In genomic region chr17:28723836-28724499, GRCh38 we compare ENCODE assay signal across 8 cellular contexts. TPM values are rescaled to one million over a fixed set of nuclear protein-coding genes. Genes with fewer than 3 reads are reported as not detected.
DNase-seq lines count a peak whose midpoint lies in the region; ATAC-seq, FAIRE-seq and TF ChIP-seq lines count a peak whose summit lies in the region.
"Not testable (repeated sequence)": the region's sequence is repeated elsewhere in the genome, so short reads cannot be mapped to it uniquely, and the experiment has no call there.

No MANE protein-coding gene starts in this region.

- not testable (repeated sequence) for H2AFZ ChIP-seq in PC-3 (ENCODE audit: low read length); astrocyte (ENCODE audit: low read depth, low read length)

- H3K4me3 ChIP-seq in CD4-positive, alpha-beta memory T cell (ENCODE audit: low read length in 2 of 2); astrocyte (ENCODE audit: insufficient read depth, low read depth, low read length); esophagus squamous epithelium; subcutaneous abdominal adipose tissue (ENCODE audit: low read depth in 1 of 5, low read length in 5 of 5): not testable (repeated sequence)
- peak overlapping the region; percentile 40; the same call in 1 of the 2 replicates for H3K4me3 ChIP-seq in PC-3 (ENCODE audit: low read length)

- peak overlapping the region in 6 of 8 donors; percentile 12 to 95 (median 62) for H3K4me3 Mint-ChIP-seq in CD4-positive, alpha-beta memory T cell
- peak overlapping the region; percentile 85 for H3K4me3 Mint-ChIP-seq in activated CD4-positive, alpha-beta memory T cell treated with anti-CD3 and anti-CD28 coated beads for 36 hours
- H3K4me3 Mint-ChIP-seq in astrocyte (ENCODE audit: unreplicated experiment) = peak overlapping the region; percentile 99
- H3K4me3 Mint-ChIP-seq in natural killer cell = peak overlapping the region; percentile 80

- H3K36me3 Mint-ChIP-seq in CD4-positive, alpha-beta memory T cell = peaks cover 35 to 68% of the 10 kb centered on the region in 2 donors
- peaks cover 62% of the 10 kb centered on the region for H3K36me3 Mint-ChIP-seq in activated CD4-positive, alpha-beta memory T cell treated with anti-CD3 and anti-CD28 coated beads for 36 hours
- H3K36me3 Mint-ChIP-seq in astrocyte (ENCODE audit: low read depth, unreplicated experiment); natural killer cell: not testable (repeated sequence)

- H3K4me1 ChIP-seq in CD4-positive, alpha-beta memory T cell (ENCODE audit: insufficient read depth, low read length) = peaks cover 60% of the 10 kb centered on the region
- H3K4me1 ChIP-seq in PC-3 (ENCODE audit: insufficient read depth, low read length) (peaks cover 33% of the 10 kb centered on the region), astrocyte (ENCODE audit: insufficient read depth, low read length) (peaks cover 53% of the 10 kb centered on the region), esophagus squamous epithelium (peaks cover 41 to 79% (median 62%) of the 10 kb centered on the region in 3 donors), subcutaneous abdominal adipose tissue (ENCODE audit: control insufficient read depth in 5 of 5, insufficient read depth in 5 of 5, low read length in 5 of 5) (peaks cover 14 to 66% (median 60%) of the 10 kb centered on the region in 5 donors)

- H3K4me2 ChIP-seq in PC-3 (ENCODE audit: low read length) = peak overlapping the region; percentile 96
- H3K4me2 ChIP-seq in astrocyte (ENCODE audit: low read length) = peak overlapping the region; percentile 98

- not testable (repeated sequence) for BruUV-seq in PC-3 (replicated peaks; lab: Mats Ljungman, UMichigan)

- intact Hi-C loops in CD4-positive, alpha-beta memory T cell (cut with micrococcal nuclease) = loop anchor here (10.0 kb wide), 1 partner anchor 571 kb away; the partner anchor contains the start of gene NUFIP2
- intact Hi-C loops in PC-3 (cut with micrococcal nuclease) = loop anchor here (10.0 kb wide), 1 partner anchor 181 kb away; the partner anchor contains the start of gene DHRS13
- intact Hi-C loops in activated CD4-positive, alpha-beta memory T cell treated with anti-CD3 and anti-CD28 coated beads for 36 hours (cut with micrococcal nuclease); esophagus squamous epithelium (cut with DNase I); natural killer cell (cut with micrococcal nuclease): not testable (repeated sequence)

- DNase-seq in CD4-positive, alpha-beta memory T cell; PC-3; activated CD4-positive, alpha-beta memory T cell treated with anti-CD3 and anti-CD28 coated beads for 36 hours; astrocyte (ENCODE audit: low read depth); esophagus squamous epithelium (lab: John Stamatoyannopoulos, UW); natural killer cell: not testable (repeated sequence)
- peak; percentile 63 for DNase-seq in HT-29 (ENCODE audit: low spot score)

- H3K9ac ChIP-seq in PC-3 (ENCODE audit: low read length); subcutaneous abdominal adipose tissue (ENCODE audit: low read length in 5 of 5): not testable (repeated sequence)
- peak overlapping the region; percentile 80 for H3K9ac ChIP-seq in astrocyte (ENCODE audit: low read length)

- H4K20me1 ChIP-seq in PC-3 (ENCODE audit: low read length) (peaks cover 32% of the 10 kb centered on the region), astrocyte (ENCODE audit: insufficient read depth, low read length) (peaks cover 55% of the 10 kb centered on the region)

- H3K4me1 Mint-ChIP-seq in CD4-positive, alpha-beta memory T cell = peaks cover 46 to 92% (median 62%) of the 10 kb centered on the region in 4 donors
- H3K4me1 Mint-ChIP-seq in activated CD4-positive, alpha-beta memory T cell treated with anti-CD3 and anti-CD28 coated beads for 36 hours (ENCODE audit: low read depth) = peaks cover 50% of the 10 kb centered on the region
- H3K4me1 Mint-ChIP-seq in astrocyte (ENCODE audit: low read depth, unreplicated experiment) (peaks cover 34% of the 10 kb centered on the region), natural killer cell (peaks cover 56% of the 10 kb centered on the region in 2 donors)

- 25 to 60% methylated on average over 2 to 4 of the region's 4 CpGs for WGBS in esophagus squamous epithelium, 2 donors

- H3K27ac ChIP-seq in CD4-positive, alpha-beta memory T cell (ENCODE audit: low read depth, low read length) = peak overlapping the region; percentile 58
- not testable (repeated sequence) for H3K27ac ChIP-seq in PC-3 (ENCODE audit: low read length); astrocyte (ENCODE audit: low read depth, low read length)
- H3K27ac ChIP-seq in esophagus squamous epithelium (peak overlapping the region; percentile 94 to 99 (median 98)), subcutaneous abdominal adipose tissue (ENCODE audit: low read depth, low read length) (peak overlapping the region; percentile 17)

- ATAC-seq in PC-3, natural killer cell: not testable (repeated sequence)

- not testable (repeated sequence) for H3K27me3 ChIP-seq in CD4-positive, alpha-beta memory T cell (ENCODE audit: insufficient read depth, low read length); PC-3 (ENCODE audit: low read length); astrocyte (ENCODE audit: insufficient read depth, low read length); esophagus squamous epithelium; subcutaneous abdominal adipose tissue (ENCODE audit: control insufficient read depth in 5 of 5, insufficient read depth in 4 of 5, low read length in 5 of 5)

- not testable (repeated sequence) for FAIRE-seq in astrocyte (lab: Jason Lieb, UNC)

- not testable (repeated sequence) for TF ChIP-seq CTCF in PC-3 (conservative IDR thresholded peaks at IDR 0.05; ENCODE audit: low read depth, low read length); astrocyte (IDR thresholded peaks at IDR 0.05; ENCODE audit: insufficient read depth, low read depth, low read length); esophagus squamous epithelium (IDR thresholded peaks at IDR 0.05); natural killer cell (IDR thresholded peaks at IDR 0.05)

- H3K27me3 Mint-ChIP-seq in CD4-positive, alpha-beta memory T cell; activated CD4-positive, alpha-beta memory T cell treated with anti-CD3 and anti-CD28 coated beads for 36 hours; astrocyte (ENCODE audit: low read depth, unreplicated experiment); natural killer cell (ENCODE audit: low read depth in 2 of 2): not testable (repeated sequence)

- H3K27ac Mint-ChIP-seq in CD4-positive, alpha-beta memory T cell = peak overlapping the region in 6 of 7 donors; percentile 5 to 96 (median 90)
- H3K27ac Mint-ChIP-seq in activated CD4-positive, alpha-beta memory T cell treated with anti-CD3 and anti-CD28 coated beads for 36 hours = peak overlapping the region; percentile 91
- peak overlapping the region; percentile 67 for H3K27ac Mint-ChIP-seq in astrocyte (ENCODE audit: unreplicated experiment)
- peak overlapping the region in 1 of 2 donors; percentile 63 for H3K27ac Mint-ChIP-seq in natural killer cell

- peaks cover 38% of the 10 kb centered on the region for H3K79me2 ChIP-seq in PC-3 (ENCODE audit: low read length)
- peaks cover 43% of the 10 kb centered on the region for H3K79me2 ChIP-seq in astrocyte (ENCODE audit: insufficient read depth, low read length)

- peak in 1 of 4 donors; percentile 19 for TF ChIP-seq POLR2A in esophagus squamous epithelium (IDR thresholded peaks at IDR 0.05)

- not testable (repeated sequence) for H3K9me3 Mint-ChIP-seq in CD4-positive, alpha-beta memory T cell; activated CD4-positive, alpha-beta memory T cell treated with anti-CD3 and anti-CD28 coated beads for 36 hours; astrocyte (ENCODE audit: unreplicated experiment); natural killer cell

- POLR2A ChIA-PET in CD4-positive, alpha-beta memory T cell (lab: Charles Lee; ENCODE audit: partially characterized antibody) = interaction anchor here (4.2 to 11.0 kb wide), 4 partner anchors 14 to 227 kb away, joined by 32 to 528 read pairs (median 114); partner anchors contain the start of genes PHF12, PROCA1 and TRAF4
- POLR2A ChIA-PET in PC-3 (lab: Charles Lee; ENCODE audit: unreplicated experiment) = not testable (repeated sequence)
- POLR2A ChIA-PET in activated CD4-positive, alpha-beta memory T cell treated with anti-CD3 and anti-CD28 coated beads for 36 hours (lab: Charles Lee) = interaction anchor here (1.4 to 7.1 kb wide), 3 partner anchors 13 to 124 kb away, joined by 4 to 202 read pairs (median 15); partner anchors contain the start of genes PROCA1 and TRAF4

- CTCF ChIA-PET in CD4-positive, alpha-beta memory T cell (lab: Charles Lee; ENCODE audit: partially characterized antibody) = interaction anchor here (6.9 kb wide), 1 partner anchor 25 kb away, joined by 492 read pairs; the partner anchor contains the start of gene TRAF4
- CTCF ChIA-PET in PC-3 (lab: Charles Lee) = not testable (repeated sequence)
- CTCF ChIA-PET in activated CD4-positive, alpha-beta memory T cell treated with anti-CD3 and anti-CD28 coated beads for 36 hours (lab: Charles Lee) = interaction anchor here (6.0 to 9.7 kb wide), 2 partner anchors 23 to 40 kb away, joined by 92 to 632 read pairs; partner anchors contain the start of gene TRAF4

- H3K36me3 ChIP-seq in CD4-positive, alpha-beta memory T cell (ENCODE audit: insufficient read depth, low read length) = peaks cover 42% of the 10 kb centered on the region
- H3K36me3 ChIP-seq in PC-3 (ENCODE audit: low read depth, low read length) (peaks cover 43% of the 10 kb centered on the region), astrocyte (ENCODE audit: insufficient read depth, low read length) (peaks cover 36% of the 10 kb centered on the region), esophagus squamous epithelium (peaks cover 6 to 43% (median 16%) of the 10 kb centered on the region in 3 donors), subcutaneous abdominal adipose tissue (ENCODE audit: control insufficient read depth in 5 of 5, insufficient read depth in 5 of 5, low read length in 5 of 5) (peaks cover 8 to 34% (median 30%) of the 10 kb centered on the region in 5 donors)

- peaks cover 12% of the 10 kb centered on the region for H3F3A ChIP-seq in PC-3 (ENCODE audit: low read length, unreplicated experiment)

- H3K9me2 ChIP-seq in PC-3 (replicated peaks; ENCODE audit: low read length) = not testable (repeated sequence)

- H3K9me3 ChIP-seq in CD4-positive, alpha-beta memory T cell (ENCODE audit: control insufficient read depth in 1 of 2, low read length in 2 of 2); PC-3 (ENCODE audit: low read length); astrocyte (ENCODE audit: insufficient read depth, low read depth, low read length); esophagus squamous epithelium; subcutaneous abdominal adipose tissue (ENCODE audit: control insufficient read depth in 5 of 5, low read length in 5 of 5): not testable (repeated sequence)

RNA-seq across cellular contexts. Expression of gene TLCD1, which starts 2.1 kb away (rescaled TPM):
- 1 to 10 TPM; 1.0 to 2.2 TPM for total RNA-seq in CD4-positive, alpha-beta memory T cell
- under 1 TPM in 1 of 2 donors, not detected in 1; 0.52 TPM for polyA plus RNA-seq in CD4-positive, alpha-beta memory T cell
- 30.6 and 44.6 TPM in 2 replicates for total RNA-seq in HT-29 (2014; rRNA removed; shearing (Covaris generic))
- total RNA-seq in PC-3 (2014; rRNA removed) (7.1 and 9.3 TPM in 2 replicates), astrocyte (24.6 and 25.1 TPM in 2 replicates), esophagus squamous epithelium (10 to 100 TPM in 3 of 4 donors, 1 to 10 TPM in 1; 8.8 to 17.0 (median 13.0) TPM), natural killer cell (1 to 10 TPM in 1 of 3 donors, not detected in 2; 1.0 TPM)
- total RNA-seq in activated CD4-positive, alpha-beta memory T cell treated with anti-CD3 and anti-CD28 coated beads for 36 hours = 1 to 10 TPM; 9.1 to 9.5 TPM

RNA-seq across cellular contexts. Expression of gene RPL23A, which starts 4.2 kb away (rescaled TPM):
- 1,000 to 10,000 TPM; 3,285 to 3,424 TPM for total RNA-seq in CD4-positive, alpha-beta memory T cell
- 1,000 to 10,000 TPM; 5,402 to 5,583 TPM for polyA plus RNA-seq in CD4-positive, alpha-beta memory T cell
- total RNA-seq in HT-29 (2014; rRNA removed; shearing (Covaris generic)) = 601 and 602 TPM in 2 replicates
- 390 and 515 TPM in 2 replicates for total RNA-seq in PC-3 (2014; rRNA removed)
- 1,000 to 10,000 TPM; 2,357 to 2,419 TPM for total RNA-seq in activated CD4-positive, alpha-beta memory T cell treated with anti-CD3 and anti-CD28 coated beads for 36 hours
- 901 and 1,068 TPM in 2 replicates for total RNA-seq in astrocyte
- total RNA-seq in esophagus squamous epithelium = 100 to 1,000 TPM; 236 to 881 (median 571) TPM
- total RNA-seq in natural killer cell = 1,000 to 10,000 TPM; 1,375 to 1,532 (median 1,498) TPM

RNA-seq across cellular contexts. Expression of gene NEK8, which starts 4.6 kb away (rescaled TPM):
- total RNA-seq in CD4-positive, alpha-beta memory T cell = 10 to 100 TPM; 11.4 to 13.8 TPM
- 1 to 10 TPM; 1.9 to 4.5 TPM for polyA plus RNA-seq in CD4-positive, alpha-beta memory T cell
- 13.9 and 15.0 TPM in 2 replicates for total RNA-seq in HT-29 (2014; rRNA removed; shearing (Covaris generic))
- total RNA-seq in PC-3 (2014; rRNA removed) = 2.4 and 3.7 TPM in 2 replicates
- 1 to 10 TPM; 3.4 to 4.0 TPM for total RNA-seq in activated CD4-positive, alpha-beta memory T cell treated with anti-CD3 and anti-CD28 coated beads for 36 hours
- total RNA-seq in astrocyte = 4.3 TPM in 2 replicates
- total RNA-seq in esophagus squamous epithelium = 1 to 10 TPM; 1.1 to 7.3 (median 2.6) TPM
- 1 to 10 TPM; 5.9 to 7.4 (median 6.8) TPM for total RNA-seq in natural killer cell

RNA-seq across cellular contexts. Expression of gene RAB34, which starts 6.3 kb away (rescaled TPM):
- total RNA-seq in CD4-positive, alpha-beta memory T cell = 1 to 10 TPM; 4.0 to 6.3 TPM
- polyA plus RNA-seq in CD4-positive, alpha-beta memory T cell = 1 to 10 TPM; 3.0 to 8.7 TPM
- 0.97 TPM in 1 of 2 replicates, not detected in the other for total RNA-seq in HT-29 (2014; rRNA removed; shearing (Covaris generic))
- 207 and 211 TPM in 2 replicates for total RNA-seq in PC-3 (2014; rRNA removed)
- 1 to 10 TPM; 4.9 to 6.6 TPM for total RNA-seq in activated CD4-positive, alpha-beta memory T cell treated with anti-CD3 and anti-CD28 coated beads for 36 hours
- 145 and 150 TPM in 2 replicates for total RNA-seq in astrocyte
- 10 to 100 TPM; 27.6 to 98.0 (median 65.1) TPM for total RNA-seq in esophagus squamous epithelium
- 10 to 100 TPM in 1 of 3 donors, 1 to 10 TPM in 2; 3.7 to 12.9 (median 3.8) TPM for total RNA-seq in natural killer cell

RNA-seq across cellular contexts. Expression of gene PROCA1, which starts 12.3 kb away (rescaled TPM):
- total RNA-seq in CD4-positive, alpha-beta memory T cell = 10 to 100 TPM; 14.3 to 17.4 TPM
- 1 to 10 TPM in 1 of 2 donors, under 1 TPM in 1; 0.12 to 1.4 TPM for polyA plus RNA-seq in CD4-positive, alpha-beta memory T cell
- 1.7 and 3.8 TPM in 2 replicates for total RNA-seq in HT-29 (2014; rRNA removed; shearing (Covaris generic))
- total RNA-seq in PC-3 (2014; rRNA removed) (1.9 and 2.6 TPM in 2 replicates), astrocyte (2.7 and 3.4 TPM in 2 replicates), esophagus squamous epithelium (1 to 10 TPM in 1 of 4 donors, under 1 TPM in 2, not detected in 1; 0.48 to 1.1 (median 0.64) TPM), natural killer cell (1 to 10 TPM; 2.3 to 5.8 (median 3.6) TPM)
- total RNA-seq in activated CD4-positive, alpha-beta memory T cell treated with anti-CD3 and anti-CD28 coated beads for 36 hours = 1 to 10 TPM; 4.5 TPM
